8 cellular contexts compared by ENCODE assay signal in genomic region chr6:137866914-137867684, GRCh38. TPM values are rescaled to one million over a fixed set of nuclear protein-coding genes. Genes with fewer than 3 reads are reported as not detected.
DNase-seq lines count a peak whose midpoint lies in the region; ATAC-seq and TF ChIP-seq lines count a peak whose summit lies in the region.

TNFAIP3 (plus strand) TSS chr6:137867259; CDS start chr6:137871228, 3,969 bp downstream.

- H3K4me1 Mint-ChIP-seq in activated T-helper 17 cell treated with anti-CD3 and anti-CD28 coated beads, Interleukin-2, amount 50 U/mL, for 72 hours, result peaks cover 28% of the 10 kb centered on the region
- H3K4me1 Mint-ChIP-seq in nephron progenitor cell, result peaks cover 74% of the 10 kb centered on the region
- H3K4me1 Mint-ChIP-seq in stimulated activated naive CD8-positive, alpha-beta T cell treated with anti-CD3 and anti-CD28 coated beads, Interleukin-15, Interleukin-2, amounts not matched to agents 100 ng/mL and 50 ng/mL, for 24 hours (ENCODE audit: low read depth), result peaks cover 66% of the 10 kb centered on the region

- H3K36me3 Mint-ChIP-seq in activated T-helper 17 cell treated with anti-CD3 and anti-CD28 coated beads, Interleukin-2, amount 50 U/mL, for 72 hours (ENCODE audit: low read depth), result peaks cover 62% of the 10 kb centered on the region
- no peaks in the 10 kb centered on the region for H3K36me3 Mint-ChIP-seq in nephron progenitor cell (ENCODE audit: low read depth)
- peaks cover 51% of the 10 kb centered on the region for H3K36me3 Mint-ChIP-seq in stimulated activated naive CD8-positive, alpha-beta T cell treated with anti-CD3 and anti-CD28 coated beads, Interleukin-15, Interleukin-2, amounts not matched to agents 100 ng/mL and 50 ng/mL, for 24 hours (ENCODE audit: low read depth)

- H3K27ac ChIP-seq in KMS-11, result peak within 1 kb of the TSS; percentile 90
- H3K27ac ChIP-seq in RWPE1, result peak within 1 kb of the TSS; percentile 80

- H3K4me3 Mint-ChIP-seq in activated T-helper 17 cell treated with anti-CD3 and anti-CD28 coated beads, Interleukin-2, amount 50 U/mL, for 72 hours, result peak within 1 kb of the TSS; percentile 95
- peak within 1 kb of the TSS; percentile 95 for H3K4me3 Mint-ChIP-seq in nephron progenitor cell
- H3K4me3 Mint-ChIP-seq in stimulated activated naive CD8-positive, alpha-beta T cell treated with anti-CD3 and anti-CD28 coated beads, Interleukin-15, Interleukin-2, amounts not matched to agents 100 ng/mL and 50 ng/mL, for 24 hours, result peak within 1 kb of the TSS; percentile 95

- peak; percentile 64 for ATAC-seq in GM21786 (IDR thresholded peaks at IDR 0.05; ENCODE audit: unreplicated experiment)
- ATAC-seq in activated T-helper 17 cell treated with anti-CD3 and anti-CD28 coated beads, Interleukin-2, amount 50 U/mL, for 72 hours (replicated peaks), result peak; percentile 73

- peaks cover 61% of the 10 kb centered on the region for H3K79me2 ChIP-seq in KMS-11 (ENCODE audit: insufficient read depth, low read depth)

- peak within 1 kb of the TSS; percentile 92 for H3K9ac ChIP-seq in KMS-11

- H3K27me3 Mint-ChIP-seq in activated T-helper 17 cell treated with anti-CD3 and anti-CD28 coated beads, Interleukin-2, amount 50 U/mL, for 72 hours, result no peaks in the 10 kb centered on the region
- H3K27me3 Mint-ChIP-seq in nephron progenitor cell (ENCODE audit: low read depth, poor library complexity), result peaks cover 7% of the 10 kb centered on the region
- no peaks in the 10 kb centered on the region for H3K27me3 Mint-ChIP-seq in stimulated activated naive CD8-positive, alpha-beta T cell treated with anti-CD3 and anti-CD28 coated beads, Interleukin-15, Interleukin-2, amounts not matched to agents 100 ng/mL and 50 ng/mL, for 24 hours

- H3K4me3 ChIP-seq in KMS-11 (IDR thresholded peaks at IDR 0.05; ENCODE audit: insufficient read depth, low read depth, low read length) (no peak within 1 kb of the TSS), fibroblast of pulmonary artery (replicated peaks; ENCODE audit: low read depth, low read length) (peak within 1 kb of the TSS; percentile 93)

- H3K4me2 ChIP-seq in KMS-11, result peak within 1 kb of the TSS; percentile 99

- H3K9me3 Mint-ChIP-seq in activated T-helper 17 cell treated with anti-CD3 and anti-CD28 coated beads, Interleukin-2, amount 50 U/mL, for 72 hours, result no peaks in the 10 kb centered on the region
- no peaks in the 10 kb centered on the region for H3K9me3 Mint-ChIP-seq in nephron progenitor cell
- peaks cover 3% of the 10 kb centered on the region for H3K9me3 Mint-ChIP-seq in stimulated activated naive CD8-positive, alpha-beta T cell treated with anti-CD3 and anti-CD28 coated beads, Interleukin-15, Interleukin-2, amounts not matched to agents 100 ng/mL and 50 ng/mL, for 24 hours

- peaks cover 11% of the 10 kb centered on the region; the same call in 1 of the 2 replicates for H3K36me3 ChIP-seq in KMS-11 (ENCODE audit: insufficient read depth)

- peak within 1 kb of the TSS; percentile 91 for H2AFZ ChIP-seq in KMS-11 (ENCODE audit: low read depth)

- H3K4me1 ChIP-seq in KMS-11 (ENCODE audit: low read depth, poor library complexity, severe bottlenecking), result peaks cover 16% of the 10 kb centered on the region

- POLR2A ChIA-PET in RWPE1 (lab: Yijun Ruan, JAX; ENCODE audit: low non-redundant PET), result no interaction called here

- no peaks in the 10 kb centered on the region for H4K20me1 ChIP-seq in KMS-11 (ENCODE audit: insufficient read depth)

- CTCF ChIA-PET in RWPE1 (lab: Yijun Ruan, JAX), result interaction anchor here (0.5 to 2.8 kb wide), 17 partner anchors 10 to 993 kb away, joined by 3 to 15 read pairs (median 4); no protein-coding TSS in a partner anchor

- H3K27ac Mint-ChIP-seq in activated T-helper 17 cell treated with anti-CD3 and anti-CD28 coated beads, Interleukin-2, amount 50 U/mL, for 72 hours, result peak within 1 kb of the TSS; percentile 95
- H3K27ac Mint-ChIP-seq in nephron progenitor cell, result peak within 1 kb of the TSS; percentile 88
- H3K27ac Mint-ChIP-seq in stimulated activated naive CD8-positive, alpha-beta T cell treated with anti-CD3 and anti-CD28 coated beads, Interleukin-15, Interleukin-2, amounts not matched to agents 100 ng/mL and 50 ng/mL, for 24 hours, result peak within 1 kb of the TSS; percentile 96

- peak; percentile 95 for DNase-seq in EL
- DNase-seq in RWPE1 (ENCODE audit: low spot score), result peak; percentile 96
- DNase-seq in fibroblast of pulmonary artery (ENCODE audit: low read depth), result peak; percentile 97
- peak; percentile 90 for DNase-seq in nephron progenitor cell

- no peaks in the 10 kb centered on the region for H3K27me3 ChIP-seq in KMS-11 (ENCODE audit: insufficient read depth, low read depth)

- TF ChIP-seq CTCF in KMS-11 (conservative IDR thresholded peaks at IDR 0.05; ENCODE audit: low read depth, low read length) (peak; percentile 37; the same call in 1 of the 2 replicates), RWPE1 (conservative IDR thresholded peaks at IDR 0.05; ENCODE audit: low read depth) (peak; percentile 92), fibroblast of pulmonary artery (IDR thresholded peaks at IDR 0.05; ENCODE audit: low read length, missing control alignments) (peak; percentile 44), nephron progenitor cell (IDR thresholded peaks at IDR 0.05) (peak; percentile 43)

RNA-seq across cellular contexts. Expression of gene TNFAIP3, which starts in this region (rescaled TPM):
- total RNA-seq in activated T-helper 17 cell treated with anti-CD3 and anti-CD28 coated beads, Interleukin-2, amount 50 U/mL, for 72 hours, result 100 to 1,000 TPM; 254 to 663 TPM

Comparison
In these comparisons a context has a peak if more than half of its experiments do, and no peak if none do; other contexts are left out.
1. CTCF ChIP-seq: peak in every context shown above with its lines; median percentile 92 in RWPE1; 44 in fibroblast of pulmonary artery; 43 in nephron progenitor cell; 37 in KMS-11.